In the genomic region with DNA sequence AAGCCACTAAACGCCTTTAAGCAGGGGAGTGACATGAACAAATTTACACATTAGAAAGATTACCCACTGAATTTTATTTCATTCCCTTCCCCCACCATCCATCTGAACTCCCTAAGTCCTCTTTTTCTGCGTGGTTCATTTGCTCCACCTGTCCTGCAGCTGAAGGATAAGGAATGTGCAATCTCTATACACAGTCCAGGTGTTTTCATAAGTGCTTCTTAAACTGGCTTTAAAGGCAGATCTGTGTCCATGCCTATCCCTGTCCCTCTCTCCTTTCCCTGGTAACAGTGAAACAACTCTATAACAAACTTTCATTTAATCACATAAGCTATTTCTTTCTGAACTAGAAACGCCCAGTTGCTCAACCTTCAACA, we compare ENCODE assay signal across 2 cellular contexts.
TF ChIP-seq lines count a peak whose summit lies in the region.

No MANE protein-coding gene starts in this region.

TF ChIP-seq in SK-N-SH treated with all-trans-retinoic acid at 6 μM for 48 hours, 23 proteins besides CTCF, POLR2A, EP300 and RAD21:
- TF ChIP-seq ZNF8 (CRISPR knock-in tag; IDR thresholded peaks at IDR 0.05), result no peak
- no peak for TF ChIP-seq ISL1 (CRISPR knock-in tag; IDR thresholded peaks at IDR 0.05)
- TF ChIP-seq, protein P1, sequence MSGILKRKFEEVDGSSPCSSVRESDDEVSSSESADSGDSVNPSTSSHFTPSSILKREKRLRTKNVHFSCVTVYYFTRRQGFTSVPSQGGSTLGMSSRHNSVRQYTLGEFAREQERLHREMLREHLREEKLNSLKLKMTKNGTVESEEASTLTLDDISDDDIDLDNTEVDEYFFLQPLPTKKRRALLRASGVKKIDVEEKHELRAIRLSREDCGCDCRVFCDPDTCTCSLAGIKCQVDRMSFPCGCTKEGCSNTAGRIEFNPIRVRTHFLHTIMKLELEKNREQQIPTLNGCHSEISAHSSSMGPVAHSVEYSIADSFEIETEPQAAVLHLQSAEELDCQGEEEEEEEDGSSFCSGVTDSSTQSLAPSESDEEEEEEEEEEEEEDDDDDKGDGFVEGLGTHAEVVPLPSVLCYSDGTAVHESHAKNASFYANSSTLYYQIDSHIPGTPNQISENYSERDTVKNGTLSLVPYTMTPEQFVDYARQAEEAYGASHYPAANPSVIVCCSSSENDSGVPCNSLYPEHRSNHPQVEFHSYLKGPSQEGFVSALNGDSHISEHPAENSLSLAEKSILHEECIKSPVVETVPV (CRISPR knock-in tag; IDR thresholded peaks at IDR 0.05), result no peak
- TF ChIP-seq GLIS3 (CRISPR knock-in tag; IDR thresholded peaks at IDR 0.05), result no peak
- TF ChIP-seq, protein P2, sequence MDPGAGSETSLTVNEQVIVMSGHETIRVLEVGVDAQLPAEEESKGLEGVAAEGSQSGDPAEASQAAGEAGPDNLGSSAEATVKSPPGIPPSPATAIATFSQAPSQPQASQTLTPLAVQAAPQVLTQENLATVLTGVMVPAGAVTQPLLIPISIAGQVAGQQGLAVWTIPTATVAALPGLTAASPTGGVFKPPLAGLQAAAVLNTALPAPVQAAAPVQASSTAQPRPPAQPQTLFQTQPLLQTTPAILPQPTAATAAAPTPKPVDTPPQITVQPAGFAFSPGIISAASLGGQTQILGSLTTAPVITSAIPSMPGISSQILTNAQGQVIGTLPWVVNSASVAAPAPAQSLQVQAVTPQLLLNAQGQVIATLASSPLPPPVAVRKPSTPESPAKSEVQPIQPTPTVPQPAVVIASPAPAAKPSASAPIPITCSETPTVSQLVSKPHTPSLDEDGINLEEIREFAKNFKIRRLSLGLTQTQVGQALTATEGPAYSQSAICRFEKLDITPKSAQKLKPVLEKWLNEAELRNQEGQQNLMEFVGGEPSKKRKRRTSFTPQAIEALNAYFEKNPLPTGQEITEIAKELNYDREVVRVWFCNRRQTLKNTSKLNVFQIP (CRISPR knock-in tag; IDR thresholded peaks at IDR 0.05; ENCODE audit: borderline replicate concordance, low read depth), result no peak
- no peak for TF ChIP-seq TOX (CRISPR knock-in tag; IDR thresholded peaks at IDR 0.05; ENCODE audit: borderline replicate concordance)
- TF ChIP-seq ZFP3 (CRISPR knock-in tag; IDR thresholded peaks at IDR 0.05), result no peak
- no peak for TF ChIP-seq CSDC2 (CRISPR knock-in tag; IDR thresholded peaks at IDR 0.05)
- no peak for TF ChIP-seq TCF4 (CRISPR knock-in tag; IDR thresholded peaks at IDR 0.05; ENCODE audit: borderline replicate concordance)
- TF ChIP-seq ZNF565 (CRISPR knock-in tag; conservative IDR thresholded peaks at IDR 0.05; ENCODE audit: low read depth), result no peak
- no peak for TF ChIP-seq ZNF70 (CRISPR knock-in tag; IDR thresholded peaks at IDR 0.05)
- no peak for TF ChIP-seq ZFP30 (CRISPR knock-in tag; IDR thresholded peaks at IDR 0.05)
- no peak for TF ChIP-seq SNAI2 (CRISPR knock-in tag; IDR thresholded peaks at IDR 0.05)

TF ChIP-seq in SK-N-SH, 30 proteins besides CTCF, POLR2A, EP300 and RAD21:
- TF ChIP-seq SMC3 (IDR thresholded peaks at IDR 0.05; ENCODE audit: low read depth, low read length) (no peak), JUND (IDR thresholded peaks at IDR 0.05) (no peak), GABPA (IDR thresholded peaks at IDR 0.05; ENCODE audit: low read depth) (no peak), TEAD4 (IDR thresholded peaks at IDR 0.05; ENCODE audit: borderline replicate concordance, insufficient read depth) (no peak), FOSL2 (IDR thresholded peaks at IDR 0.05; ENCODE audit: borderline replicate concordance, low read depth) (no peak), SIN3A (IDR thresholded peaks at IDR 0.05; ENCODE audit: borderline replicate concordance, low read depth, low read length) (no peak), MXI1 (IDR thresholded peaks at IDR 0.05; ENCODE audit: low read depth, low read length) (no peak), CHD2 (IDR thresholded peaks at IDR 0.05; ENCODE audit: low read length, partially characterized antibody) (no peak), POLR2AphosphoS5 (IDR thresholded peaks at IDR 0.05; ENCODE audit: low read depth, low read length) (no peak), TAF1 (IDR thresholded peaks at IDR 0.05; ENCODE audit: borderline replicate concordance, low read depth, low read length) (no peak), RCOR1 (IDR thresholded peaks at IDR 0.05; ENCODE audit: low read length) (no peak), RXRA (IDR thresholded peaks at IDR 0.05; ENCODE audit: borderline replicate concordance, low read depth) (no peak), ELF1 (IDR thresholded peaks at IDR 0.05) (no peak), TCF12 (IDR thresholded peaks at IDR 0.05) (no peak), YY1 (IDR thresholded peaks at IDR 0.05; ENCODE audit: low read depth) (no peak)
